19 cellular contexts compared by ENCODE assay signal in the genomic region with DNA sequence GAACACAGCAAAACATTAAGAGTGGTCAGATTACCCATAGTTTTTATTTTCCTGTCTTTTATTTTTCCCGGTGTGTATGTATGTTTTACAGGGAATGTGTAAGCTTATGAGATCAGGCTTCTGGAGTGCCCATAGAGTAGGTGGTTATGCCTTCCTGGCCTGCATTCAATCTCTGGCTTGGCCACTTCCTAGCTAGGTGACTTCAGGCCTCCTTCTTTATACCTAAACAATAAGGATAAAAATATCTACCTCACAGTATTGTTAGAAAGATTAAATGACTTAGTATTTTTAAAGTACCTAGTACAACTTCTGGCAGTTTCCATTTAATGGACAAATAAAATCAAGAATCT. TPM values are rescaled to one million over a fixed set of nuclear protein-coding genes. Genes with fewer than 3 reads are reported as not detected.
A peak's percentile ranks its signal among the peaks of the same experiment; 100 is the strongest.
DNase-seq lines count a peak whose midpoint lies in the region; ATAC-seq, FAIRE-seq and TF ChIP-seq lines count a peak whose summit lies in the region.
"Had no signal": no experiment of that assay in that cellular context is flagged by ENCODE, and none has a peak within 500 bp of the region (broad histone marks: within the 10 kb centered on the region; RNA-seq: fewer than 3 reads in every experiment).

No MANE protein-coding gene starts in this region.

- H2AK9ac ChIP-seq in IMR-90 (replicated peaks; ENCODE audit: low read depth, low read length, poor library complexity) = no peak overlapping the region

- H3K36me3 ChIP-seq in IMR-90 (ENCODE audit: control insufficient read depth, insufficient read depth, low read length) = no peaks in the 10 kb centered on the region
- no peaks in the 10 kb centered on the region for H3K36me3 ChIP-seq in bronchial epithelial cell (ENCODE audit: control insufficient read depth, insufficient read depth, low read length)
- no peaks in the 10 kb centered on the region for H3K36me3 ChIP-seq in muscle layer of colon (ENCODE audit: insufficient read depth, low read length)
- no peaks in the 10 kb centered on the region for H3K36me3 ChIP-seq in uterus

- peak overlapping the region; percentile 90 to 95 (median 92) for H3K27ac Mint-ChIP-seq in CD14-positive monocyte
- H3K27ac Mint-ChIP-seq: activated naive CD4-positive, alpha-beta T cell treated with anti-CD3 and anti-CD28 coated beads, Interleukin-2, amount 50 U/mL, for 72 hours; brain; progenitor cell of endocrine pancreas had no signal

- peak overlapping the region; percentile 82 for H2BK20ac ChIP-seq in IMR-90 (ENCODE audit: low read depth, low read length)

- H3K27me3 ChIP-seq in IMR-90 (ENCODE audit: control insufficient read depth, insufficient read depth, low read length) (no peaks in the 10 kb centered on the region), bronchial epithelial cell (ENCODE audit: control insufficient read depth, insufficient read depth, low read length) (no peaks in the 10 kb centered on the region), muscle layer of colon (ENCODE audit: control insufficient read depth in 1 of 2, insufficient read depth in 2 of 2, low read length in 2 of 2) (no peaks in the 10 kb centered on the region), uterus (no peaks in the 10 kb centered on the region)

- H4K91ac ChIP-seq in IMR-90 (ENCODE audit: insufficient read depth, low read depth, low read length) = peak overlapping the region; percentile 21; the same call in 1 of the 2 replicates

- CTCF ChIA-PET in IMR-90 (lab: Yijun Ruan, JAX) = no interaction called here

- H4K8ac ChIP-seq in IMR-90 (ENCODE audit: low read depth in 2 of 2, low read length in 2 of 2) = peak overlapping the region in 1 of 2 experiments; percentile 30; a peak in 1 of 4 replicates

- H3K4me3 Mint-ChIP-seq in CD14-positive monocyte = no peak overlapping the region
- H3K4me3 Mint-ChIP-seq: brain had no signal

- no CpG with 5 or more reads among the region's 1 CpG for WGBS in IMR-90 (ENCODE audit: extremely low coverage in 2 of 2, insufficient read length in 1 of 2), 2 experiments

- no peak overlapping the region for H4K5ac ChIP-seq in IMR-90 (ENCODE audit: low read depth, low read length)

- BruUV-seq in IMR-90 (replicated peaks; lab: Mats Ljungman, UMichigan) = no TSS peak

- dilution Hi-C loops in IMR-90 (cut with HindIII; ENCODE audit: low sequenced_read_pairs, unreplicated experiment) = no loop called here

- no peak overlapping the region for H2BK15ac ChIP-seq in IMR-90 (ENCODE audit: low read depth, low read length)

- H3K79me1 ChIP-seq in IMR-90 (ENCODE audit: low read depth in 1 of 2, low read length in 2 of 2) = peaks cover 0 to 9% of the 10 kb centered on the region in 2 experiments; a peak in 1 of 4 replicates

- H3K36me3 Mint-ChIP-seq in CD14-positive monocyte = peaks cover 23 to 26% of the 10 kb centered on the region in 2 donors
- H3K36me3 Mint-ChIP-seq: brain had no signal

- H3K4me1 Mint-ChIP-seq in CD14-positive monocyte = peaks cover 28% of the 10 kb centered on the region

- H3K23ac ChIP-seq in IMR-90 (ENCODE audit: low read depth, low read length) = peak overlapping the region; percentile 70; the same call in 1 of the 2 replicates

- no peaks in the 10 kb centered on the region for H4K20me1 ChIP-seq in IMR-90 (ENCODE audit: insufficient read depth, low read length)

- no peak overlapping the region for H3K56ac ChIP-seq in IMR-90 (ENCODE audit: extremely low read depth, insufficient read depth, low read length)

- H3K4me1 ChIP-seq in IMR-90 (ENCODE audit: control insufficient read depth, insufficient read depth, low read length) (peaks cover 22% of the 10 kb centered on the region), muscle layer of colon (ENCODE audit: insufficient read depth, low read length) (peaks cover 56% of the 10 kb centered on the region), uterus (no peaks in the 10 kb centered on the region)

- no peak for TF ChIP-seq POLR2A in IMR-90 (IDR thresholded peaks at IDR 0.05; ENCODE audit: low read depth, low read length)
- TF ChIP-seq POLR2A in uterus (IDR thresholded peaks at IDR 0.05) = no peak

- no peak overlapping the region for H3K4me2 ChIP-seq in IMR-90 (ENCODE audit: low read depth, low read length)

- no peak for TF ChIP-seq RAD21 in IMR-90 (IDR thresholded peaks at IDR 0.05; ENCODE audit: low read length)

- in situ Hi-C loops in IMR-90 (cut with MboI; ENCODE audit: low sequenced_read_pairs) = no loop called here

- H3K27me3 Mint-ChIP-seq in CD14-positive monocyte (ENCODE audit: low read depth in 3 of 3) = no peaks in the 10 kb centered on the region
- H3K27me3 Mint-ChIP-seq: brain, progenitor cell of endocrine pancreas had no signal

- no peak overlapping the region for H3K27ac ChIP-seq in IMR-90 (ENCODE audit: insufficient read depth, low read length)
- peak overlapping the region; percentile 32 for H3K27ac ChIP-seq in muscle layer of colon (ENCODE audit: low read depth, low read length)
- no peak overlapping the region for H3K27ac ChIP-seq in uterus
- H3K27ac ChIP-seq: HL-60 had no signal

- H2BK120ac ChIP-seq in IMR-90 (ENCODE audit: low read depth, low read length) = peak overlapping the region; percentile 72; the same call in 1 of the 2 replicates

- POLR2A ChIA-PET in IMR-90 (lab: Charles Lee; ENCODE audit: unreplicated experiment) = no interaction called here

- ATAC-seq in IMR-90 (ENCODE audit: low read depth) = peak; percentile 7; the same call in 1 of the 2 replicates
- ATAC-seq: activated naive CD4-positive, alpha-beta T cell treated with anti-CD3 and anti-CD28 coated beads, Interleukin-2, amount 50 U/mL, for 72 hours had no signal

- H2AFZ ChIP-seq in IMR-90 (replicated peaks; ENCODE audit: low read length, poor library complexity) = no peak overlapping the region

- FAIRE-seq in bronchial epithelial cell (lab: Jason Lieb, UNC) = no peak

- H3K4ac ChIP-seq in IMR-90 (ENCODE audit: low read depth, low read length) = peak overlapping the region; percentile 72

- H3K9ac ChIP-seq in IMR-90 (ENCODE audit: low read depth, low read length) (no peak overlapping the region), muscle layer of colon (ENCODE audit: low read length) (no peak overlapping the region)

- intact Hi-C loops in CD14-positive monocyte (cut with micrococcal nuclease) (loop anchor here in 1 of 2 donors (2.0 kb wide), 1 partner anchor 42 kb away; a partner anchor contains a TSS), IMR-90 (cut with micrococcal nuclease) (no loop called here), uterus (cut with DNase I; ENCODE audit: low total_unique reads) (no loop called here)

- no peak for TF ChIP-seq CTCF in CD14-positive monocyte (IDR thresholded peaks at IDR 0.05)
- no peak for TF ChIP-seq CTCF in IMR-90 (conservative IDR thresholded peaks at IDR 0.05; ENCODE audit: low read depth, low read length)
- no peak for TF ChIP-seq CTCF in bronchial epithelial cell (IDR thresholded peaks at IDR 0.05; ENCODE audit: insufficient read depth, low read length, severe bottlenecking)
- no peak for TF ChIP-seq CTCF in uterus (IDR thresholded peaks at IDR 0.05)

- H3K9me3 Mint-ChIP-seq in CD14-positive monocyte = no peaks in the 10 kb centered on the region

- H3K14ac ChIP-seq in IMR-90 (replicated peaks; ENCODE audit: low read depth, low read length) = 0 out of 2 replicates have a peak overlapping the region, but pooled peaks have one; percentile 23

- no peak overlapping the region for H3K4me3 ChIP-seq in IMR-90 (ENCODE audit: insufficient read depth, low read depth, low read length)
- no peak overlapping the region for H3K4me3 ChIP-seq in bronchial epithelial cell (ENCODE audit: low read depth, low read length)
- H3K4me3 ChIP-seq in muscle layer of colon (ENCODE audit: low read depth in 1 of 2, low read length in 2 of 2) = no peak overlapping the region
- H3K4me3 ChIP-seq in uterus = no peak overlapping the region

- peak overlapping the region; percentile 32 for H2BK5ac ChIP-seq in IMR-90 (ENCODE audit: low read depth, low read length, poor library complexity, severe bottlenecking)

- H2AK5ac ChIP-seq in IMR-90 (ENCODE audit: low read depth, low read length) = peak overlapping the region; percentile 72; the same call in 1 of the 2 replicates

- H3K9me3 ChIP-seq in IMR-90 (ENCODE audit: control insufficient read depth, insufficient read depth, low read length) (no peaks in the 10 kb centered on the region), muscle layer of colon (ENCODE audit: low read length) (no peaks in the 10 kb centered on the region), uterus (no peaks in the 10 kb centered on the region)

- H3K18ac ChIP-seq in IMR-90 (ENCODE audit: low read depth, low read length) = peak overlapping the region; percentile 39; the same call in 1 of the 2 replicates

- DNase-seq in CD14-positive monocyte (ENCODE audit: low spot score) = no peak
- no peak for DNase-seq in IMR-90
- peak; percentile 15 for DNase-seq in bronchial epithelial cell (ENCODE audit: low read depth)
- DNase-seq in uterus = no peak
- DNase-seq in DMS 273 (lab: John Stamatoyannopoulos, UW; ENCODE audit: unreplicated experiment) = no peak
- DNase-seq in globus pallidus (ENCODE audit: low spot score) = no peak
- no peak for DNase-seq in DMS79 treated with DMSO at 0.1 percent for 48 hours (lab: John Stamatoyannopoulos, UW)
- DNase-seq: activated T-cell treated with anti-CD3 and anti-CD28 coated beads, Interleukin-2, amount 50 U/mL, for 1 hour; COR-L47; effector CD4-positive, alpha-beta T cell; NCI-H1105 treated with DMSO at 0.1 percent for 48 hours; NCI-H2171; NCI-H774; stimulated activated naive CD4-positive, alpha-beta T cell had no signal

- peaks cover 14% of the 10 kb centered on the region for H3K9me1 ChIP-seq in IMR-90 (ENCODE audit: insufficient read depth, low read length)

TF ChIP-seq in IMR-90, 13 proteins besides CTCF, POLR2A, EP300 and RAD21 (continues in another document):
- TF ChIP-seq RCOR1 (IDR thresholded peaks at IDR 0.05; ENCODE audit: insufficient replicate concordance, low read length) (no peak), CHD1 (IDR thresholded peaks at IDR 0.05; ENCODE audit: low read depth, low read length) (no peak), FOS (IDR thresholded peaks at IDR 0.05; ENCODE audit: low read depth, low read length) (no peak), SMC3 (IDR thresholded peaks at IDR 0.05; ENCODE audit: low read depth, low read length) (no peak)

RNA-seq across cellular contexts. Expression of a gene that starts 42.4 kb away (rescaled TPM):
- 1 to 10 TPM; 2.7 to 5.7 TPM for polyA plus RNA-seq in CD14-positive monocyte
- total RNA-seq in IMR-90 (2012; rRNA removed) = 9.0 and 9.2 TPM in 2 replicates
- polyA plus RNA-seq in IMR-90 (2012; rRNA removed) = 1.1 and 1.2 TPM in 2 replicates
- 0.14 and 0.44 TPM in 2 replicates for polyA plus RNA-seq in IMR-90 (2012; cell fraction: cytosol; rRNA removed)
- 0.24 and 2.0 TPM in 2 replicates for polyA plus RNA-seq in IMR-90 (2012; cell fraction: nucleus; rRNA removed; ENCODE audit: low replicate concordance)
- total RNA-seq in bronchial epithelial cell = 5.8 and 6.5 TPM in 2 replicates
- 100 to 1,000 TPM in 1 of 4 donors, 10 to 100 TPM in 3; 53.5 to 271 (median 60.4) TPM for total RNA-seq in uterus
